In genomic region chr3:119794971-119795612, GRCh38 we compare ENCODE assay signal across 10 cellular contexts. TPM values are rescaled to one million over a fixed set of nuclear protein-coding genes. Genes with fewer than 3 reads are reported as not detected.
DNase-seq lines count a peak whose midpoint lies in the region; ATAC-seq, FAIRE-seq and TF ChIP-seq lines count a peak whose summit lies in the region.
"Had no signal": no experiment of that assay in that cellular context is flagged by ENCODE, and none has a peak within 500 bp of the region (broad histone marks: within the 10 kb centered on the region; RNA-seq: fewer than 3 reads in every experiment).

No MANE protein-coding gene starts in this region.

- 14 to 55% (median 32%) methylated on average over 5 of the region's 5 CpGs for WGBS in small intestine, 3 donors

- POLR2A ChIA-PET in naive thymus-derived CD4-positive, alpha-beta T cell (lab: Charles Lee) = no interaction called here

- H3K4me3 Mint-ChIP-seq in natural killer cell = no peak overlapping the region
- H3K4me3 Mint-ChIP-seq in naive thymus-derived CD4-positive, alpha-beta T cell = no peak overlapping the region
- H3K4me3 Mint-ChIP-seq: IgD-negative memory B cell had no signal

- CTCF ChIA-PET in naive thymus-derived CD4-positive, alpha-beta T cell (lab: Charles Lee) = no interaction called here

- no peak overlapping the region for H3K27ac ChIP-seq in SJSA1
- H3K27ac ChIP-seq in small intestine (ENCODE audit: low read depth in 1 of 2, low read length in 1 of 2) = peak overlapping the region; percentile 82 to 86
- no peak overlapping the region for H3K27ac ChIP-seq in naive thymus-derived CD4-positive, alpha-beta T cell (ENCODE audit: low read depth, low read length)
- H3K27ac ChIP-seq: esophagus squamous epithelium had no signal

- TF ChIP-seq CTCF in natural killer cell (IDR thresholded peaks at IDR 0.05) = no peak

- FAIRE-seq in HTR-8/SVneo (lab: Jason Lieb, UNC) = peak; percentile 31
- no peak for FAIRE-seq in small intestine (lab: Jason Lieb, UNC)

- H3K36me3 Mint-ChIP-seq in natural killer cell = no peaks in the 10 kb centered on the region
- H3K36me3 Mint-ChIP-seq in naive thymus-derived CD4-positive, alpha-beta T cell = no peaks in the 10 kb centered on the region

- H3K36me3 ChIP-seq in SJSA1 (no peaks in the 10 kb centered on the region), small intestine (ENCODE audit: control insufficient read depth in 2 of 2, insufficient read depth in 2 of 2, low read length in 2 of 2) (peaks cover 0 to 3% of the 10 kb centered on the region in 2 donors)
- H3K36me3 ChIP-seq in naive thymus-derived CD4-positive, alpha-beta T cell (ENCODE audit: control insufficient read depth in 2 of 3, insufficient read depth in 3 of 3, low read length in 3 of 3) = no peaks in the 10 kb centered on the region
- H3K36me3 ChIP-seq: esophagus squamous epithelium had no signal

- H3K4me1 ChIP-seq in SJSA1 (replicated peaks) (peaks cover 19% of the 10 kb centered on the region), small intestine (ENCODE audit: control insufficient read depth in 2 of 2, insufficient read depth in 1 of 2, low read depth in 1 of 2, low read length in 1 of 2) (peaks cover 0 to 19% of the 10 kb centered on the region in 2 donors)
- H3K4me1 ChIP-seq in naive thymus-derived CD4-positive, alpha-beta T cell (ENCODE audit: control insufficient read depth in 2 of 2, insufficient read depth in 2 of 2, low read length in 2 of 2) = no peaks in the 10 kb centered on the region
- H3K4me1 ChIP-seq: esophagus squamous epithelium had no signal

- H3K4me1 Mint-ChIP-seq in natural killer cell = no peaks in the 10 kb centered on the region
- H3K4me1 Mint-ChIP-seq in naive thymus-derived CD4-positive, alpha-beta T cell = peaks cover 0 to 1% (median 0%) of the 10 kb centered on the region in 7 donors

- H3K4me3 ChIP-seq in SJSA1 = no peak overlapping the region
- H3K4me3 ChIP-seq in small intestine (ENCODE audit: low read depth in 1 of 2, low read length in 2 of 2) = no peak overlapping the region
- no peak overlapping the region for H3K4me3 ChIP-seq in naive thymus-derived CD4-positive, alpha-beta T cell (ENCODE audit: low read length)
- H3K4me3 ChIP-seq: esophagus squamous epithelium had no signal

- H3K9me3 ChIP-seq in SJSA1 (replicated peaks) = no peaks in the 10 kb centered on the region
- no peaks in the 10 kb centered on the region for H3K9me3 ChIP-seq in small intestine (ENCODE audit: control insufficient read depth, low read depth)
- no peaks in the 10 kb centered on the region for H3K9me3 ChIP-seq in naive thymus-derived CD4-positive, alpha-beta T cell (ENCODE audit: control insufficient read depth in 2 of 3, low read length in 3 of 3)
- H3K9me3 ChIP-seq: esophagus squamous epithelium had no signal

- no peak for ATAC-seq in natural killer cell
- no peak for ATAC-seq in naive thymus-derived CD4-positive, alpha-beta T cell

- H3K27ac Mint-ChIP-seq in natural killer cell = no peak overlapping the region
- no peak overlapping the region for H3K27ac Mint-ChIP-seq in naive thymus-derived CD4-positive, alpha-beta T cell
- H3K27ac Mint-ChIP-seq: IgD-negative memory B cell had no signal

- peaks cover 9 to 14% of the 10 kb centered on the region in 2 donors for H3K27me3 Mint-ChIP-seq in natural killer cell (ENCODE audit: low read depth in 2 of 2)
- peaks cover 3 to 21% (median 13%) of the 10 kb centered on the region in 5 donors for H3K27me3 Mint-ChIP-seq in naive thymus-derived CD4-positive, alpha-beta T cell

- no peaks in the 10 kb centered on the region for H3K27me3 ChIP-seq in SJSA1 (replicated peaks)
- H3K27me3 ChIP-seq in small intestine (ENCODE audit: control insufficient read depth in 2 of 2, insufficient read depth in 2 of 2, low read length in 2 of 2) = no peaks in the 10 kb centered on the region
- no peaks in the 10 kb centered on the region for H3K27me3 ChIP-seq in naive thymus-derived CD4-positive, alpha-beta T cell (ENCODE audit: control insufficient read depth in 2 of 2, insufficient read depth in 2 of 2, low read length in 2 of 2)

- peak; percentile 55 for DNase-seq in HTR-8/SVneo (ENCODE audit: insufficient read length, low spot score)
- DNase-seq in SJSA1 (ENCODE audit: low read depth in 1 of 2, low spot score in 2 of 2) = peak; percentile 64 to 78
- DNase-seq in glomerular visceral epithelial cell (ENCODE audit: extremely low spot score) = peak; percentile 9
- peak; percentile 99 for DNase-seq in small intestine
- no peak for DNase-seq in activated CD4-positive, alpha-beta T cell treated with anti-CD3 and anti-CD28 coated beads, Interleukin-2, amount 50 U/mL, for 48 hours
- DNase-seq in natural killer cell = no peak
- no peak for DNase-seq in nucleus accumbens (lab: John Stamatoyannopoulos, UW)
- DNase-seq in naive thymus-derived CD4-positive, alpha-beta T cell = no peak
- DNase-seq: esophagus squamous epithelium had no signal

- H3K9me3 Mint-ChIP-seq in natural killer cell = no peaks in the 10 kb centered on the region
- H3K9me3 Mint-ChIP-seq in naive thymus-derived CD4-positive, alpha-beta T cell = peaks cover 0 to 1% (median 0%) of the 10 kb centered on the region in 11 donors
- H3K9me3 Mint-ChIP-seq: IgD-negative memory B cell had no signal

- intact Hi-C loops in natural killer cell (cut with micrococcal nuclease) = no loop called here
- intact Hi-C loops in naive thymus-derived CD4-positive, alpha-beta T cell (cut with micrococcal nuclease) = no loop called here

RNA-seq across cellular contexts. Expression of gene NR1I2, which starts 13.2 kb away (rescaled TPM):
- total RNA-seq in SJSA1 (2014; rRNA removed; shearing (Covaris generic)) = 0.08 TPM in 1 of 2 replicates, not detected in the other
- 100 to 1,000 TPM in 1 of 3 donors, 10 to 100 TPM in 2; 37.8 to 166 (median 85.7) TPM for polyA plus RNA-seq in small intestine
- under 1 TPM; 0.13 to 0.25 (median 0.16) TPM for total RNA-seq in natural killer cell
- total RNA-seq in naive thymus-derived CD4-positive, alpha-beta T cell = under 1 TPM; 0.22 to 0.62 (median 0.44) TPM
- polyA plus RNA-seq in naive thymus-derived CD4-positive, alpha-beta T cell = under 1 TPM in 1 of 2 donors, not detected in 1; 0.26 TPM
- total RNA-seq: esophagus squamous epithelium had no signal

Comparison
In these comparisons a context has a peak if more than half of its experiments do, and no peak if none do; other contexts are left out.
1. DNase-seq: peak in HTR-8/SVneo (single experiment), SJSA1 (2 of 2), glomerular visceral epithelial cell (single experiment) and small intestine (single experiment); none in activated CD4-positive, alpha-beta T cell treated with anti-CD3 and anti-CD28 coated beads, Interleukin-2, amount 50 U/mL, for 48 hours (0 of 2), natural killer cell (single experiment), nucleus accumbens (0 of 56) and naive thymus-derived CD4-positive, alpha-beta T cell (0 of 9).
2. H3K27ac ChIP-seq: peak in small intestine (2 of 2); none in SJSA1 (single experiment) and naive thymus-derived CD4-positive, alpha-beta T cell (single experiment).